Comparison of ENCODE assay signal across 20 cellular contexts in the genomic region with DNA sequence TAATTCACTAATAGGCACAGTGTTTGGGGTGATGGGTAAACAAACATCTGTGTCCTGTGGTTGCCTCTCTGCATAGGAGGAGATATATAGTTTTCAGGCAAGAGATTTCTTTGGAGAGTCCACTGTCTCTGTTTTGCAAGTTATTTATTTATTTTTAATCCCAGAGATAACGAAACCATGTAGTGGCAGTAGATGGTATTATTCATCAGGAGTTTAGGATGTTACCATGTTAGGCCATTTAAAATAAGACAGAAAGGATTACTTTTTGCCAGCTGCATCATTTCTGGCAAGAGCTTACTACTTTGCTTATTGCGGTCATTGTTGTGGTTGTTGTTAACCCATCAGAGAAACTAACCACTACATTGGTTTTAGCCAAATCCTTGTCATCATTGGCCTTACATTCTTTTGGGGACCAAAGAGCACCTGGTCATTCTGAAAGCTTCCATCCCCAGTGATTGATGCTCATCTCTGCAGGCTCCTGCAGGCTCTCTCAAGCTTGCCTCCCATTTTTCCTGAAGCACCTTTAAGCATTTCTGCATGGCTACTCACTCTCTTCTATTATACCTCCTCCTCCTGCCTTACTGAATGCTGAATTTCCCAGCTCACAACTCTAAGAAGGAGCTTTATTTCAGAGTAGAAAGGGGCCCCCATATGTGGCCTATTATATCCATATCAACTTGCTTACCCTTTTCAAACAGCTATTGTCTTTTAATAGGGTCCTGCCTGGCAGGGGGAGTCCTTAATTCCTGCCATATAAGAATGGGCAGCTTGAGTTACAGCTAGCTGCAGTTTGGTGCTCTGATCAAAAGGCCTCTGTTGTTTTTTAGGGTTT.
DNase-seq lines count a peak whose midpoint lies in the region; ATAC-seq and TF ChIP-seq lines count a peak whose summit lies in the region.
"Had no signal": no experiment of that assay in that cellular context is flagged by ENCODE, and none has a peak within 500 bp of the region (broad histone marks: within the 10 kb centered on the region; RNA-seq: fewer than 3 reads in every experiment).

No MANE protein-coding gene starts in this region.

- peaks cover 26% of the 10 kb centered on the region for H3K4me1 Mint-ChIP-seq in nephron progenitor cell
- H3K4me1 Mint-ChIP-seq in activated naive CD4-positive, alpha-beta T cell treated with anti-CD3 and anti-CD28 coated beads, Interleukin-2, amount 10 ng/mL, durations not matched to agents 7 days and 5 days, result peaks cover 2% of the 10 kb centered on the region

- peak overlapping the region; percentile 29 for H3K4me3 Mint-ChIP-seq in nephron progenitor cell
- H3K4me3 Mint-ChIP-seq in activated naive CD4-positive, alpha-beta T cell treated with anti-CD3 and anti-CD28 coated beads, Interleukin-2, amount 10 ng/mL, durations not matched to agents 7 days and 5 days, result no peak overlapping the region
- H3K4me3 Mint-ChIP-seq: activated naive CD8-positive, alpha-beta T cell; stimulated activated effector memory CD8-positive, alpha-beta T cell treated with anti-CD3 and anti-CD28 coated beads, Interleukin-12 subunit alpha, Interleukin-12 subunit beta, amount 100 ng/mL, for 72 hours had no signal

- no peaks in the 10 kb centered on the region for H3K27me3 Mint-ChIP-seq in nephron progenitor cell (ENCODE audit: low read depth, poor library complexity)
- no peaks in the 10 kb centered on the region for H3K27me3 Mint-ChIP-seq in activated naive CD4-positive, alpha-beta T cell treated with anti-CD3 and anti-CD28 coated beads, Interleukin-2, amount 10 ng/mL, durations not matched to agents 7 days and 5 days
- H3K27me3 Mint-ChIP-seq: activated naive CD8-positive, alpha-beta T cell had no signal

- peaks cover 14% of the 10 kb centered on the region for H3K9me3 Mint-ChIP-seq in nephron progenitor cell
- H3K9me3 Mint-ChIP-seq in activated naive CD4-positive, alpha-beta T cell treated with anti-CD3 and anti-CD28 coated beads, Interleukin-2, amount 10 ng/mL, durations not matched to agents 7 days and 5 days, result no peaks in the 10 kb centered on the region
- H3K9me3 Mint-ChIP-seq: stimulated activated effector memory CD8-positive, alpha-beta T cell treated with anti-CD3 and anti-CD28 coated beads, Interleukin-12 subunit alpha, Interleukin-12 subunit beta, amount 100 ng/mL, for 72 hours had no signal

- no peak for TF ChIP-seq CTCF in nephron progenitor cell (IDR thresholded peaks at IDR 0.05)

- DNase-seq in amniotic epithelial cell (ENCODE audit: low read depth), result peak; percentile 96
- no peak for DNase-seq in nephron progenitor cell
- no peak for DNase-seq in activated naive CD4-positive, alpha-beta T cell treated with anti-CD3 and anti-CD28 coated beads, Interleukin-2, amount 10 ng/mL, durations not matched to agents 7 days and 5 days
- no peak for DNase-seq in NCI-H1436 treated with DMSO at 0.1 percent for 48 hours (lab: John Stamatoyannopoulos, UW)
- DNase-seq: activated CD4-positive, alpha-beta T cell treated with anti-CD3 and anti-CD28 coated beads for 4 hours; activated T-cell treated with anti-CD3 and anti-CD28 coated beads for 4 hours; BE2C; central memory CD4-positive, alpha-beta T cell; DMS 273 treated with DMSO at 0.1 percent for 48 hours; NCI-H2171 treated with DMSO at 0.1 percent for 48 hours; nucleus accumbens; SIG-M5; uterus had no signal

- CTCF ChIA-PET in activated naive CD4-positive, alpha-beta T cell treated with anti-CD3 and anti-CD28 coated beads, Interleukin-2, amount 10 ng/mL, durations not matched to agents 7 days and 5 days (lab: Charles Lee), result interaction anchor here (0.5 kb wide), 1 partner anchor 35 kb away, joined by 3 read pairs; no protein-coding TSS in a partner anchor

- H3K27ac Mint-ChIP-seq in nephron progenitor cell, result peak overlapping the region; percentile 73
- no peak overlapping the region for H3K27ac Mint-ChIP-seq in activated naive CD4-positive, alpha-beta T cell treated with anti-CD3 and anti-CD28 coated beads, Interleukin-2, amount 10 ng/mL, durations not matched to agents 7 days and 5 days
- H3K27ac Mint-ChIP-seq: activated naive CD8-positive, alpha-beta T cell had no signal

- peaks cover 20% of the 10 kb centered on the region for H3K36me3 Mint-ChIP-seq in nephron progenitor cell (ENCODE audit: low read depth)
- peaks cover 1% of the 10 kb centered on the region for H3K36me3 Mint-ChIP-seq in activated naive CD4-positive, alpha-beta T cell treated with anti-CD3 and anti-CD28 coated beads, Interleukin-2, amount 10 ng/mL, durations not matched to agents 7 days and 5 days
- H3K36me3 Mint-ChIP-seq: stimulated activated effector memory CD8-positive, alpha-beta T cell treated with anti-CD3 and anti-CD28 coated beads, Interleukin-12 subunit alpha, Interleukin-12 subunit beta, amount 100 ng/mL, for 72 hours had no signal

- peak; percentile 53 for ATAC-seq in GM19035 (IDR thresholded peaks at IDR 0.05; ENCODE audit: unreplicated experiment)
- ATAC-seq in HG03442 (IDR thresholded peaks at IDR 0.05; ENCODE audit: unreplicated experiment), result peak; percentile 41
- ATAC-seq in HG03342 (IDR thresholded peaks at IDR 0.05; ENCODE audit: unreplicated experiment), result no peak
- ATAC-seq in HG02571 (IDR thresholded peaks at IDR 0.05; ENCODE audit: unreplicated experiment), result no peak
- ATAC-seq: gastroesophageal sphincter; stimulated activated effector memory CD8-positive, alpha-beta T cell treated with anti-CD3 and anti-CD28 coated beads, Interleukin-12 subunit alpha, Interleukin-12 subunit beta, amount 100 ng/mL, for 72 hours had no signal

Comparison
In these comparisons a context has a peak if more than half of its experiments do, and no peak if none do; other contexts are left out.
1. ATAC-seq: peak in GM19035 (single experiment) and HG03442 (single experiment); none in HG03342 (single experiment) and HG02571 (single experiment).